ENCODE assay signal across 8 cellular contexts in the genomic region with DNA sequence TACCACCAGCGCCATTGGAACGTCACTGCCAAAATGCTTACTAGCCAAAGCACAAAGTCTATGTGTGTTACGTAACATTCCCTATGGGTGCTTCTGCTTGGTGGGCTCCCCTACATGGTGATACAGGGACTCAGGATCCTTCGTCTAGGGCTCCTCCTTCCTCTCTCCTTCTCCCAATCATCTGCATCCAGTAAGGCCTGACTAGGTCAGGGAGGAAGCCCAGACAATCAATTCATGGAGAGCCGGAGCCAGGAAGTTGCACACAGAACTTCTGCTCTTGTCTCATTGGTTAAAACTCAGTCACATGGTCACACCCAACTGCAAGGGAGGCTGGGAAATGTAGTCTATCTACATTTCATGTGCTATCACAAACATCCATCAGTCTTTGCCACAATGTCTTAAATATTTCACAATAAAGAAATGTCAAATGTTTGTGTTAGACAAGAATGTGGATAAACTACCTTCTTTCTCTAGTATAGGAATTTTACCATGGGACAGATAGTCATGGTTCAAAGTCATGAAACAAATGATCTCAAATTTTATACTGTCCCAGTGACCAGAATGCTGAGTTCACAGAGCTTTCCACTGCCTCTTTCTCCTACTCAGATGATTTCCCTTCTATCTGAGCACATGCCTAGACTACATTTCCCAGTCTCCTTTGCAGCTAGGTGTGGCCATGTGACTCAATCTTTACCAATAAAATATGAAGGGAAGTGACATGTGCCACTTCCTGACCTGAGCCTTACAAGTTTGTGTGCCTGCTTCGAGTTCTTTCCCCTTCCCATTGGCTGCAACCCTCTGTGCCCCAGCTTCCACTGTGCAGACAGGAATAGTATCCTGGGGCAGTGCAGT. TPM values are rescaled to one million over a fixed set of nuclear protein-coding genes. Genes with fewer than 3 reads are reported as not detected.
DNase-seq lines count a peak whose midpoint lies in the region; ATAC-seq lines count a peak whose summit lies in the region.

No MANE protein-coding gene starts in this region.

- peak; percentile 62 for DNase-seq in D341Med (ENCODE audit: low spot score)
- peak; percentile 64 for DNase-seq in HS-5 (ENCODE audit: low read depth)
- peak; percentile 86 for DNase-seq in RPMI7951 (ENCODE audit: low read depth)
- DNase-seq in caudate nucleus (lab: John Stamatoyannopoulos, UW): peak in 55 of 61 donors; percentile 19 to 97 (median 77)
- peak; percentile 19 for DNase-seq in kidney glomerular epithelial cell (lab: John Stamatoyannopoulos, UW)
- peak; percentile 95 for DNase-seq in superior temporal gyrus (ENCODE audit: extremely low spot score)
- no peak for DNase-seq in activated effector memory CD4-positive, alpha-beta T cell treated with anti-CD3 and anti-CD28 coated beads, Interleukin-2, amount 50 U/mL, for 16 hours

- ATAC-seq in HG03175 (IDR thresholded peaks at IDR 0.05; ENCODE audit: unreplicated experiment): no peak

- peak overlapping the region; percentile 75 for H3K27ac ChIP-seq in caudate nucleus (ENCODE audit: low read depth, low read length)

RNA-seq across cellular contexts. Expression of a gene that starts 9.3 kb away (rescaled TPM):
- total RNA-seq in RPMI7951 (2014; rRNA removed; shearing (Covaris generic)): not detected in 2 replicates

RNA-seq across cellular contexts. Expression of a gene that starts 21.2 kb away (rescaled TPM):
- not detected in 2 replicates for total RNA-seq in RPMI7951 (2014; rRNA removed; shearing (Covaris generic))
